In the genomic region with DNA sequence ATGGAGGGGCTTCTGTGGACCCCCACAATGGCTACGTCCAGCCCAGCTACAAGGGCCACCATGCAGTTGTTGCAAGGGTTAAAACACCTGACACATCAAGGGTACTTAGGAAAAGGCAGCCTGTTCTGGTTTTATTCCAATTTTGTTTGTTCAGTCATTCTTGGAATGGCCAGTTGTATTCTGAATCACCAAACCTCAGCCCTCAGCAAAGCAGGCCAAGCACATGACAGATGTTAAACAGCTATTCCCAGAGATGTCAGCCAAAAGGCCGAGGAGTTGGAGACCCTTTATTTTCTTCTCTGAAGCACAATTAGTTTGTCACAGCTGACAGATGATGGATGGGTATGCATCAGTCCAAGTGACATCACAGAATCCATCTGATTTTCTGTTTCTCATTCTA, we compare ENCODE assay signal across 15 cellular contexts.
DNase-seq lines count a peak whose midpoint lies in the region; ATAC-seq lines count a peak whose summit lies in the region.
"Had no signal": no experiment of that assay in that cellular context is flagged by ENCODE, and none has a peak within 500 bp of the region (broad histone marks: within the 10 kb centered on the region; RNA-seq: fewer than 3 reads in every experiment).

No MANE protein-coding gene starts in this region.

- DNase-seq in HT1080 (ENCODE audit: low read depth) (peak; percentile 2), NCI-H446 (lab: John Stamatoyannopoulos, UW) (peak; percentile 39 to 81), iris pigment epithelial cell (ENCODE audit: low read depth) (peak; percentile 1), NCI-H128 (lab: John Stamatoyannopoulos, UW; ENCODE audit: unreplicated experiment) (no peak), DMS153 (lab: John Stamatoyannopoulos, UW) (no peak), SK-N-DZ (ENCODE audit: low spot score) (no peak), Right ventricle myocardium inferior (ENCODE audit: missing footprints) (no peak)
- DNase-seq: C1 segment of cervical spinal cord, KBM-7, NCI-H1105, NCI-H187, NCI-H2171 treated with DMSO at 0.1 percent for 48 hours, NCI-H524 treated with DMSO at 0.1 percent for 48 hours, SK-N-SH had no signal

- ATAC-seq in Right ventricle myocardium inferior, result no peak
- ATAC-seq: GM12878 had no signal

- intact Hi-C loops in Right ventricle myocardium inferior (cut with DNase I), result no loop called here

Comparison
In these comparisons a context has a peak if more than half of its experiments do, and no peak if none do; other contexts are left out.
1. DNase-seq: peak in HT1080 (single experiment), NCI-H446 (2 of 2) and iris pigment epithelial cell (single experiment); none in NCI-H128 (single experiment), DMS153 (single experiment), SK-N-DZ (single experiment) and Right ventricle myocardium inferior (single experiment).